Comparison of ENCODE assay signal across 8 cellular contexts in the genomic region with DNA sequence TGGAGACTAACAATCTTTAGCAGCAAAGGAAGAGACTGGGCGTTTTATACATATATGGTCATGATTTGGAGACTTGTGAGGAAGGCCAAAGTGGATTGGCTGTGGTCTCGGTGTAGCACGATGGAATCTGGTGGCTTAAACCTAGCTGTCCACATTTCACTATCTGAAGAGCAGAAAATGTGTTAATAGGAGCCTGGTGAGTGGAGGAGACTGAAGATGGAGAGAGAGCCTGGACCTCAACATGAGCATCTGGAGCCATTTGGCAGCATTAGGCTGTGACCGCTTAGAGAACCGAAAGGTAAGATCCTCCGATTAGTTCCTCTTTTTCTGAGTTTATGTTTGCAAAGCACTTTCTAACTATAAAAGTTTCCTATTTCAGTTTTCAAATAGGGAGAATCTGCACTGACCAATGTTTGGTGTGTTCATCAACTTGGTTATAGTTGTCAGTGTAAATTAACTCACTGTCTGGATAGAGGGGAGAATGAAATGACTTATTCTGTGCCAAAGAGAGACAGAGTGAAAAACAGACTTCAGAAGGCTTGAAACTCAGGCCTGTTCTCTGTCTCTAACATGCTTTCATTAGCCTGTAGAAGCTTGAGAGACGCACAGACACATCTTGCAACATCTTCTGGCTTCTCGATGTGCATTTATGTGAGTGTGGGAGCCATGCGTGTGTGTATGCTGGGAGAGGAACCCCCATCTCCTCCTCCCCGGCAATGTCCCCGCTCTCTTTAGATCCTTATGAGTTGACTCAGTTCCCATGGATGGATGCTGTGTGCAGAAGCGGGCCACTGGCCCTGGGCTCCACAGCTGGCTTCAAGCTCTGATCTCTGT.
DNase-seq lines count a peak whose midpoint lies in the region; ATAC-seq and TF ChIP-seq lines count a peak whose summit lies in the region.

No MANE protein-coding gene starts in this region.

- H3K79me2 ChIP-seq in OCI-LY7 (ENCODE audit: insufficient read depth, low read depth, low read length): no peaks in the 10 kb centered on the region

- H3K27ac ChIP-seq in OCI-LY7 (ENCODE audit: low read depth, low read length, poor library complexity, severe bottlenecking) (peak overlapping the region; percentile 59), spleen (peak overlapping the region in 7 of 8 donors; percentile 6 to 75 (median 62))

- H3K36me3 ChIP-seq in OCI-LY7 (ENCODE audit: insufficient read depth, low read length) (no peaks in the 10 kb centered on the region), spleen (no peaks in the 10 kb centered on the region)

- H3K4me3 Mint-ChIP-seq in MCF 10A (ENCODE audit: unreplicated experiment): no peak overlapping the region

- H4K20me1 ChIP-seq in OCI-LY7 (ENCODE audit: insufficient read depth, low read length): no peaks in the 10 kb centered on the region

- H3K9me3 ChIP-seq in OCI-LY7 (ENCODE audit: low read length) (no peaks in the 10 kb centered on the region), spleen (no peaks in the 10 kb centered on the region)

- H3K9me2 ChIP-seq in OCI-LY7 (ENCODE audit: insufficient read depth, low read length): no peaks in the 10 kb centered on the region

- CTCF ChIA-PET in OCI-LY7 (lab: Charles Lee; ENCODE audit: unreplicated experiment): no interaction called here
- CTCF ChIA-PET in MCF 10A (lab: Yijun Ruan, JAX): no interaction called here

- H3K36me3 Mint-ChIP-seq in MCF 10A (ENCODE audit: insufficient read depth, unreplicated experiment): no peaks in the 10 kb centered on the region

- H3K4me3 ChIP-seq in OCI-LY7 (ENCODE audit: low read depth, low read length, poor library complexity, severe bottlenecking) (peak overlapping the region; percentile 22), spleen (no peak overlapping the region)

- no peak for TF ChIP-seq POLR2A in spleen (IDR thresholded peaks at IDR 0.05)

- H3K27ac Mint-ChIP-seq in MCF 10A (ENCODE audit: low read depth, unreplicated experiment): no peak overlapping the region

- H3K27me3 Mint-ChIP-seq in MCF 10A (ENCODE audit: insufficient read depth, unreplicated experiment): no peaks in the 10 kb centered on the region

- peak; percentile 98 for ATAC-seq in GM19023 (IDR thresholded peaks at IDR 0.05; ENCODE audit: unreplicated experiment)
- peak; percentile 97 for ATAC-seq in HG02884 (IDR thresholded peaks at IDR 0.05; ENCODE audit: unreplicated experiment)

- H3K4me1 ChIP-seq in OCI-LY7 (ENCODE audit: insufficient read depth, low read length, poor library complexity, severe bottlenecking) (peaks cover 16% of the 10 kb centered on the region), spleen (peaks cover 5 to 42% (median 26%) of the 10 kb centered on the region in 6 donors)

- intact Hi-C loops in OCI-LY7 (cut with micrococcal nuclease; ENCODE audit: unreplicated experiment): loop anchor here (5.0 kb wide), 1 partner anchor 80 kb away; no protein-coding TSS in a partner anchor
- intact Hi-C loops in spleen (cut with DNase I; ENCODE audit: low total_unique reads): no loop called here
- intact Hi-C loops in MCF 10A (cut with micrococcal nuclease): no loop called here

- no TSS peak for BruUV-seq in OCI-LY7 (replicated peaks; lab: Mats Ljungman, UMichigan)
- no TSS peak for BruUV-seq in MCF 10A (replicated peaks; lab: Mats Ljungman, UMichigan)

- peak overlapping the region; percentile 60 for H3K4me2 ChIP-seq in OCI-LY7 (ENCODE audit: low read length)

- DNase-seq in OCI-LY7 (ENCODE audit: low spot score): peak; percentile 82
- DNase-seq in spleen: no peak
- no peak for DNase-seq in NCI-H82 (lab: John Stamatoyannopoulos, UW)
- DNase-seq in effector CD4-positive, alpha-beta T cell: no peak
- no peak for DNase-seq in NCI-H748 treated with DMSO at 0.1 percent for 48 hours (lab: John Stamatoyannopoulos, UW)
- DNase-seq in MCF 10A (ENCODE audit: unreplicated experiment): no peak

- no peaks in the 10 kb centered on the region for H3K9me3 Mint-ChIP-seq in MCF 10A (ENCODE audit: unreplicated experiment)

- H2AFZ ChIP-seq in OCI-LY7 (ENCODE audit: low read length): peak overlapping the region; percentile 89

- POLR2A ChIA-PET in OCI-LY7 (lab: Charles Lee): interaction anchor here (0.5 to 1.0 kb wide), 2 partner anchors 15 to 1807 kb away, joined by 4 to 5 read pairs; no protein-coding TSS in a partner anchor
- POLR2A ChIA-PET in MCF 10A (lab: Yijun Ruan, JAX): interaction anchor here (0.7 kb wide), 1 partner anchor 27 kb away, joined by 3 read pairs; no protein-coding TSS in a partner anchor

- WGBS in spleen, 5 donors: 56 to 70% (median 67%) methylated on average over 12 of the region's 12 CpGs

- peaks cover 31% of the 10 kb centered on the region for H3K4me1 Mint-ChIP-seq in MCF 10A (ENCODE audit: insufficient read depth, unreplicated experiment)

- no peaks in the 10 kb centered on the region for H3K27me3 ChIP-seq in spleen (replicated peaks in 1 of 7)

- TF ChIP-seq CTCF in OCI-LY7 (conservative IDR thresholded peaks at IDR 0.05; ENCODE audit: low read length) (no peak), spleen (IDR thresholded peaks at IDR 0.05 in 8 of 11, conservative IDR thresholded peaks at IDR 0.05 in 3 of 11) (no peak), MCF 10A (IDR thresholded peaks at IDR 0.05; ENCODE audit: unreplicated experiment) (no peak)
